Comparison of ENCODE assay signal across 10 cellular contexts in the genomic region with DNA sequence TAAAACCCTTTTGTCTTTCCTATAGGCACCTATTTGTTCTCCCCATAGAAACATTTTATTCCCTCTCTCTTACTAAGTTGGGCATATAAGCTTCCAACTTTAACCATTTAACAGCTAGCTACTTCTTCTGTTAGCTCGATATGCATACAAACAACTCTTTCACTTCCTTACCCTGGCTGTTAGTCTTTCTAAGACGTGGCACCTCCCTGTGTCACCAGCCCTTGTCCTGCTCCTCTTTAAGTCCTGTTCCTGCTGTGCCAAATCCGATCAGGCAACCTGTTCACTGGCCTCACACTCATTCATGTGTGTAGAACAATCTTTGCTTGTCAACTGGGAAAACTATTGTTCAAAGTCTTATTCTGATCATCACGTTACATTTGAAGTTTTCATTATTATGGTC.
DNase-seq lines count a peak whose midpoint lies in the region; ATAC-seq lines count a peak whose summit lies in the region.
"Had no signal": no experiment of that assay in that cellular context is flagged by ENCODE, and none has a peak within 500 bp of the region (broad histone marks: within the 10 kb centered on the region; RNA-seq: fewer than 3 reads in every experiment).

No MANE protein-coding gene starts in this region.

- no peak overlapping the region for H3K27ac Mint-ChIP-seq in T-helper 2 cell treated with Interferon-gamma antibody and Interleukin-4, amounts not matched to agents 5 μg/mL and 100 μg/mL, for 36 hours
- no peak overlapping the region for H3K27ac Mint-ChIP-seq in immature natural killer cell
- H3K27ac Mint-ChIP-seq: activated naive CD8-positive, alpha-beta T cell treated with anti-CD3 and anti-CD28 coated beads, Interleukin-2, amount 10 ng/mL, durations not matched to agents 7 days and 5 days; stimulated activated naive CD8-positive, alpha-beta T cell treated with anti-CD3 and anti-CD28 coated beads, Interleukin-15, Interleukin-2, amounts not matched to agents 100 ng/mL and 50 ng/mL, for 24 hours had no signal

- H3K4me1 Mint-ChIP-seq in T-helper 2 cell treated with Interferon-gamma antibody and Interleukin-4, amounts not matched to agents 5 μg/mL and 100 μg/mL, for 36 hours (ENCODE audit: low read depth) = no peaks in the 10 kb centered on the region
- peaks cover 0 to 10% of the 10 kb centered on the region in 2 donors for H3K4me1 Mint-ChIP-seq in immature natural killer cell
- H3K4me1 Mint-ChIP-seq: activated naive CD8-positive, alpha-beta T cell treated with anti-CD3 and anti-CD28 coated beads, Interleukin-2, amount 10 ng/mL, durations not matched to agents 7 days and 5 days had no signal

- no peaks in the 10 kb centered on the region for H3K9me3 Mint-ChIP-seq in T-helper 2 cell treated with Interferon-gamma antibody and Interleukin-4, amounts not matched to agents 5 μg/mL and 100 μg/mL, for 36 hours
- peaks cover 5 to 33% (median 14%) of the 10 kb centered on the region in 6 donors for H3K9me3 Mint-ChIP-seq in immature natural killer cell

- DNase-seq in OCI-M1 (lab: John Stamatoyannopoulos, UW) (peak; percentile 69), immature natural killer cell (no peak), cerebellar cortex (ENCODE audit: low spot score) (no peak), NCI-H748 treated with DMSO at 0.1 percent for 48 hours (lab: John Stamatoyannopoulos, UW) (no peak)
- DNase-seq in T-helper 2 cell treated with Interferon-gamma antibody and Interleukin-4, amounts not matched to agents 5 μg/mL and 100 μg/mL, for 36 hours (ENCODE audit: low spot score) = no peak
- DNase-seq: activated naive CD8-positive, alpha-beta T cell treated with anti-CD3 and anti-CD28 coated beads, Interleukin-2, amount 10 ng/mL, durations not matched to agents 7 days and 5 days had no signal

- no peak overlapping the region for H3K4me3 Mint-ChIP-seq in T-helper 2 cell treated with Interferon-gamma antibody and Interleukin-4, amounts not matched to agents 5 μg/mL and 100 μg/mL, for 36 hours
- no peak overlapping the region for H3K4me3 Mint-ChIP-seq in immature natural killer cell
- H3K4me3 Mint-ChIP-seq: activated naive CD8-positive, alpha-beta T cell treated with anti-CD3 and anti-CD28 coated beads, Interleukin-2, amount 10 ng/mL, durations not matched to agents 7 days and 5 days; stimulated activated naive CD8-positive, alpha-beta T cell treated with anti-CD3 and anti-CD28 coated beads, Interleukin-15, Interleukin-2, amounts not matched to agents 100 ng/mL and 50 ng/mL, for 24 hours had no signal

- no peaks in the 10 kb centered on the region for H3K27me3 Mint-ChIP-seq in T-helper 2 cell treated with Interferon-gamma antibody and Interleukin-4, amounts not matched to agents 5 μg/mL and 100 μg/mL, for 36 hours (ENCODE audit: low read depth)
- H3K27me3 Mint-ChIP-seq in immature natural killer cell (ENCODE audit: low read depth in 3 of 3) = peaks cover 0 to 2% (median 0%) of the 10 kb centered on the region in 3 donors
- H3K27me3 Mint-ChIP-seq: activated naive CD8-positive, alpha-beta T cell treated with anti-CD3 and anti-CD28 coated beads, Interleukin-2, amount 10 ng/mL, durations not matched to agents 7 days and 5 days; stimulated activated naive CD8-positive, alpha-beta T cell treated with anti-CD3 and anti-CD28 coated beads, Interleukin-15, Interleukin-2, amounts not matched to agents 100 ng/mL and 50 ng/mL, for 24 hours had no signal

- peak; percentile 44 for ATAC-seq in GM18511 (IDR thresholded peaks at IDR 0.05; ENCODE audit: unreplicated experiment)
- peak; percentile 38 for ATAC-seq in GM21447 (IDR thresholded peaks at IDR 0.05; ENCODE audit: unreplicated experiment)
- peak; percentile 32 for ATAC-seq in HG03108 (IDR thresholded peaks at IDR 0.05; ENCODE audit: unreplicated experiment)

- no peaks in the 10 kb centered on the region for H3K36me3 Mint-ChIP-seq in T-helper 2 cell treated with Interferon-gamma antibody and Interleukin-4, amounts not matched to agents 5 μg/mL and 100 μg/mL, for 36 hours (ENCODE audit: low read depth)
- H3K36me3 Mint-ChIP-seq in immature natural killer cell = no peaks in the 10 kb centered on the region
- H3K36me3 Mint-ChIP-seq: activated naive CD8-positive, alpha-beta T cell treated with anti-CD3 and anti-CD28 coated beads, Interleukin-2, amount 10 ng/mL, durations not matched to agents 7 days and 5 days had no signal
